ENCODE assay signal across 3 cellular contexts in genomic region chr11:108293229-108293628, GRCh38.
TF ChIP-seq lines count a peak whose summit lies in the region.

No MANE protein-coding gene starts in this region.

TF ChIP-seq in A549, 52 proteins besides CTCF, POLR2A, EP300 and RAD21 (continued from another document):
- no peak for TF ChIP-seq KDM5A (IDR thresholded peaks at IDR 0.05)

TF ChIP-seq in IMR-90, 13 proteins besides CTCF, POLR2A, EP300 and RAD21:
- TF ChIP-seq ELK1 (IDR thresholded peaks at IDR 0.05; ENCODE audit: borderline replicate concordance, low read depth, low read length) (no peak), MAFK (IDR thresholded peaks at IDR 0.05; ENCODE audit: low read depth, low read length) (0 out of 2 replicates have a peak, but pooled peaks have one; percentile 22)

TF ChIP-seq in SK-N-SH treated with all-trans-retinoic acid at 6 μM for 48 hours, 23 proteins besides CTCF, POLR2A, EP300 and RAD21 (continued from another document):
- TF ChIP-seq PATZ1 (CRISPR knock-in tag; IDR thresholded peaks at IDR 0.05; ENCODE audit: borderline replicate concordance) = no peak
- no peak for TF ChIP-seq BACH2 (CRISPR knock-in tag; IDR thresholded peaks at IDR 0.05; ENCODE audit: borderline replicate concordance)
